Comparison of ENCODE assay signal across 1 cellular context in genomic region chr19:47257411-47258169, GRCh38.
A peak's percentile ranks its signal among the peaks of the same experiment; 100 is the strongest.
TF ChIP-seq lines count a peak whose summit lies in the region.

No MANE protein-coding gene starts in this region.

TF ChIP-seq in K562, 482 proteins besides CTCF, POLR2A, EP300 and RAD21 (continued from another document and continues in another):
- no peak for TF ChIP-seq ZNF407 (IDR thresholded peaks at IDR 0.05; ENCODE audit: low read depth)
- no peak for TF ChIP-seq FOXK1 (CRISPR knock-in tag; IDR thresholded peaks at IDR 0.05; ENCODE audit: borderline replicate concordance)
- TF ChIP-seq ATF3 (IDR thresholded peaks at IDR 0.05), result no peak
- TF ChIP-seq ATF3 (CRISPR knock-in tag; conservative IDR thresholded peaks at IDR 0.05), result no peak
- no peak for TF ChIP-seq ZNF354B (CRISPR knock-in tag; IDR thresholded peaks at IDR 0.05)
- peak; percentile 50; the same call in 1 of the 2 replicates for TF ChIP-seq PHF8 (IDR thresholded peaks at IDR 0.05; ENCODE audit: borderline replicate concordance, low read length)
- no peak for TF ChIP-seq RB1 (IDR thresholded peaks at IDR 0.05; ENCODE audit: low read depth)
- no peak for TF ChIP-seq ZBTB2 (IDR thresholded peaks at IDR 0.05)
- TF ChIP-seq MXI1 (IDR thresholded peaks at IDR 0.05; ENCODE audit: low read depth, low read length), result no peak
- TF ChIP-seq ZNF445 (CRISPR knock-in tag; IDR thresholded peaks at IDR 0.05; ENCODE audit: low read depth), result no peak
- 0 out of 2 replicates have a peak, but pooled peaks have one; percentile 44 for TF ChIP-seq ETS1 (conservative IDR thresholded peaks at IDR 0.05; ENCODE audit: control insufficient read depth, low read depth, low read length)
- TF ChIP-seq ZNF696 (CRISPR knock-in tag; conservative IDR thresholded peaks at IDR 0.05), result no peak
- TF ChIP-seq MAFF (IDR thresholded peaks at IDR 0.05; ENCODE audit: low read length), result no peak
- TF ChIP-seq WHSC1 (IDR thresholded peaks at IDR 0.05; ENCODE audit: low read length), result no peak
- 0 out of 2 replicates have a peak, but pooled peaks have one; percentile 31 for TF ChIP-seq NKRF (IDR thresholded peaks at IDR 0.05; ENCODE audit: borderline replicate concordance)
- 0 out of 2 replicates have a peak, but pooled peaks have one; percentile 32 for TF ChIP-seq FOXP1 (CRISPR knock-in tag; IDR thresholded peaks at IDR 0.05)
- TF ChIP-seq PHF21A (IDR thresholded peaks at IDR 0.05; ENCODE audit: borderline replicate concordance, low read depth), result no peak
- peak; percentile 78 for TF ChIP-seq POLR2G (IDR thresholded peaks at IDR 0.05; ENCODE audit: low read depth, low read length)
- TF ChIP-seq HDAC2 (IDR thresholded peaks at IDR 0.05), result no peak
- no peak for TF ChIP-seq FOS (IDR thresholded peaks at IDR 0.05; ENCODE audit: extremely low read depth, insufficient read length)
- TF ChIP-seq HMGN3 (IDR thresholded peaks at IDR 0.05; ENCODE audit: borderline replicate concordance, extremely low read depth, insufficient read length, low read depth, low read length), result peak; percentile 7
- TF ChIP-seq XRCC3 (IDR thresholded peaks at IDR 0.05), result no peak
- peak; percentile 77 for TF ChIP-seq E2F8 (IDR thresholded peaks at IDR 0.05; ENCODE audit: low read depth, partially characterized antibody)
- no peak for TF ChIP-seq ZMIZ1 (IDR thresholded peaks at IDR 0.05; ENCODE audit: low read depth in 2 of 2, low read length in 2 of 2)
- TF ChIP-seq RBM39 (optimal IDR thresholded peaks at IDR 0.05; ENCODE audit: low read depth, low read length), result peak; percentile 84
- no peak for TF ChIP-seq KAT8 (IDR thresholded peaks at IDR 0.05; ENCODE audit: low read depth)
- no peak for TF ChIP-seq IFI16 (CRISPR knock-in tag; IDR thresholded peaks at IDR 0.05)
- 0 out of 2 replicates have a peak, but pooled peaks have one; percentile 37 for TF ChIP-seq ZNF282 (CRISPR knock-in tag; IDR thresholded peaks at IDR 0.05)
- no peak for TF ChIP-seq ZBTB43 (CRISPR knock-in tag; IDR thresholded peaks at IDR 0.05)
- TF ChIP-seq NRF1 (conservative IDR thresholded peaks at IDR 0.05 in 1 of 2, IDR thresholded peaks at IDR 0.05 in 1 of 2), result 0 out of 4 replicates have a peak, but pooled peaks of 1 of the 2 experiments have one; percentile 16
